ENCODE assay signal across 9 cellular contexts in the genomic region with DNA sequence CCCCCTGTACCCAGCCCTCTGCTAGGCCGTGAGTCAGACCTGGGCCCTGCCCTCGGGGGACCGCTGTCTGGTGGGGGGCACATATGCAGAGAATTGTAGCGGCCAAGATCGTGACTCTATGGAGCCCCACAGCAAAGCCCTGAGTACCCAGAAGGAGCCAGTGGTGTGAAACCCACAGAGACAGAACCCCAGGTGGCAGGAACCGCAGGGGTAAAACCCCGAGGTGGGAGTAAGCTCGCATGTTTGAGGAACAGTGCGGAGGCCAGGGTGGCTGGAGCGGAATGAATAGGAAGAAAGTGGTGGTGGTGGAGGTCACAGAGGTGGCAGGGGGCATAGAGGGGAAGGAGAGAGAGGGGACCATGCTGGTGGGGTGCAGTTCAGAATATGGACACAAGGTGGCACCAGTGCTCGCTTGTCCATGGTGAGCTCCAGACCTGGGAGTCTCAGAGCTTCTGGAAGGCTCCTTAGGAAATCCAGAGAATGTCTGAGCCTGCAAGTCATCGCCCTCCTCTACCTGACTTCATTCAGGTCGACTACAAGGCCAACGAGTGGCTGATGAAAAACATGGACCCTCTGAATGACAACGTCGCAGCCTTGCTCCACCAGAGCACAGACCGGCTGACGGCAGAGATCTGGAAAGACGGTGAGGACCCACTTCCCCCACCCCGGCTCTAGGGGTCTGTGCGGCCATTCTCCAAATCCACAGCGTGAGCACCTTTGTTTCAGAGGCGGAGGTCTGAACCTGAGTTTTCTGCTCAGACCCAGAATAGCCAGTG. TPM values are rescaled to one million over a fixed set of nuclear protein-coding genes. Genes with fewer than 3 reads are reported as not detected.
DNase-seq lines count a peak whose midpoint lies in the region; ATAC-seq and TF ChIP-seq lines count a peak whose summit lies in the region.
"Had no signal": no experiment of that assay in that cellular context is flagged by ENCODE, and none has a peak within 500 bp of the region (broad histone marks: within the 10 kb centered on the region; RNA-seq: fewer than 3 reads in every experiment).

No MANE protein-coding gene starts in this region.

- H3K9me3 ChIP-seq in DND-41 (ENCODE audit: insufficient read depth, low read length, severe bottlenecking): peaks cover 5% of the 10 kb centered on the region
- H3K9me3 ChIP-seq in thyroid gland: no peaks in the 10 kb centered on the region
- peaks cover 0 to 8% of the 10 kb centered on the region in 2 donors for H3K9me3 ChIP-seq in uterus

- TF ChIP-seq POLR2A in thyroid gland (IDR thresholded peaks at IDR 0.05) (no peak), uterus (IDR thresholded peaks at IDR 0.05) (no peak)

- ATAC-seq in DND-41 (ENCODE audit: insufficient read depth, low read depth) (no peak), left colon (peak; percentile 53), HG02642 (IDR thresholded peaks at IDR 0.05; ENCODE audit: poor library complexity, unreplicated experiment) (no peak), HG03039 (IDR thresholded peaks at IDR 0.05; ENCODE audit: unreplicated experiment) (no peak)

- H2AFZ ChIP-seq in DND-41 (ENCODE audit: low read depth, low read length): no peak overlapping the region

- no peaks in the 10 kb centered on the region for H3K27me3 ChIP-seq in DND-41 (ENCODE audit: insufficient read depth, low read length, poor library complexity)
- no peaks in the 10 kb centered on the region for H3K27me3 ChIP-seq in thyroid gland
- no peaks in the 10 kb centered on the region for H3K27me3 ChIP-seq in uterus

- no peaks in the 10 kb centered on the region; the same call in 1 of the 2 replicates for H4K20me1 ChIP-seq in DND-41 (ENCODE audit: insufficient read depth, low read length)

- no peaks in the 10 kb centered on the region for H3K4me1 ChIP-seq in DND-41 (ENCODE audit: insufficient read depth, low read length)
- no peaks in the 10 kb centered on the region for H3K4me1 ChIP-seq in thyroid gland
- no peaks in the 10 kb centered on the region for H3K4me1 ChIP-seq in uterus

- H3K9ac ChIP-seq in DND-41 (ENCODE audit: low read depth, low read length): no peak overlapping the region

- 92 to 94% methylated on average over 20 to 22 of the region's 23 CpGs for WGBS in thyroid gland, 2 donors

- no peak overlapping the region for H3K27ac ChIP-seq in DND-41 (ENCODE audit: low read length)
- H3K27ac ChIP-seq in thyroid gland: no peak overlapping the region
- H3K27ac ChIP-seq in uterus: no peak overlapping the region

- H3K36me3 ChIP-seq in DND-41 (ENCODE audit: insufficient read depth, low read length) (no peaks in the 10 kb centered on the region), thyroid gland (peaks cover 35 to 40% of the 10 kb centered on the region in 2 donors), uterus (no peaks in the 10 kb centered on the region)

- peak; percentile 76 for TF ChIP-seq CTCF in DND-41 (IDR thresholded peaks at IDR 0.05; ENCODE audit: borderline replicate concordance, extremely low read depth, low read length, poor library complexity, severe bottlenecking)
- TF ChIP-seq CTCF in thyroid gland (IDR thresholded peaks at IDR 0.05): peak; percentile 45 to 77 (median 68)
- no peak for TF ChIP-seq CTCF in uterus (IDR thresholded peaks at IDR 0.05)

- DNase-seq in DND-41 (peak; percentile 29), M059J (ENCODE audit: low read depth) (peak; percentile 15), left colon (peak in 1 of 2 donors; percentile 28), thyroid gland (peak in 1 of 2 donors; percentile 37), uterus (no peak)
- peak; percentile 28 for DNase-seq in activated naive CD4-positive, alpha-beta T cell treated with anti-CD3 and anti-CD28 coated beads, Interleukin-2, amount 50 U/mL, for 16 hours

- no peaks in the 10 kb centered on the region for H3K79me2 ChIP-seq in DND-41 (ENCODE audit: insufficient read depth, low read length)

- intact Hi-C loops in left colon (cut with DNase I, micrococcal nuclease) (no loop called here), thyroid gland (cut with DNase I) (no loop called here), uterus (cut with DNase I; ENCODE audit: low total_unique reads) (no loop called here)

- no peak overlapping the region for H3K4me2 ChIP-seq in DND-41 (ENCODE audit: insufficient read depth, low read length)

- H3K4me3 ChIP-seq in DND-41 (ENCODE audit: low read depth in 1 of 2, low read length in 2 of 2): no peak overlapping the region
- no peak overlapping the region for H3K4me3 ChIP-seq in thyroid gland (replicated peaks in 1 of 3)
- H3K4me3 ChIP-seq in uterus: no peak overlapping the region

RNA-seq across cellular contexts. Expression of a gene that starts 48.9 kb away (rescaled TPM):
- not detected in 2 replicates for total RNA-seq in M059J (2014; rRNA removed; shearing (Covaris generic))
- total RNA-seq in left colon (100 to 1,000 TPM; 455 to 653 TPM), thyroid gland (100 to 1,000 TPM; 130 to 361 (median 183) TPM), uterus (10 to 100 TPM in 1 of 4 donors, 1 to 10 TPM in 2, under 1 TPM in 1; 0.77 to 22.1 (median 1.4) TPM)
- total RNA-seq: LHCN-M2 had no signal

Comparison
In these comparisons a context has a peak if more than half of its experiments do, and no peak if none do; other contexts are left out.
1. DNase-seq: peak in DND-41 (single experiment), M059J (single experiment) and activated naive CD4-positive, alpha-beta T cell treated with anti-CD3 and anti-CD28 coated beads, Interleukin-2, amount 50 U/mL, for 16 hours (single experiment); none in uterus (0 of 2).
2. CTCF ChIP-seq: peak in DND-41 (single experiment) and thyroid gland (6 of 6); none in uterus (0 of 4).
3. RNA of a gene that starts 48.9 kb away (total RNA-seq): 455 to 653 TPM in left colon and 130 to 361 TPM in thyroid gland; 0.77 to 22.1 TPM in uterus and not detected in M059J; every median in the first group is over 4 times any median in the second.